8 cellular contexts compared by ENCODE assay signal in genomic region chr6:26457796-26458688, GRCh38. TPM values are rescaled to one million over a fixed set of nuclear protein-coding genes. Genes with fewer than 3 reads are reported as not detected.
A peak's percentile ranks its signal among the peaks of the same experiment; 100 is the strongest.
DNase-seq lines count a peak whose midpoint lies in the region; ATAC-seq and TF ChIP-seq lines count a peak whose summit lies in the region.

TSS of gene BTN2A1 (plus strand) at chr6:26457955. CDS start at chr6:26458637, 682 bp downstream.

- no peaks in the 10 kb centered on the region for H3K9me3 Mint-ChIP-seq in activated naive CD8-positive, alpha-beta T cell treated with anti-CD3 and anti-CD28 coated beads, Interleukin-2, amount 50 U/mL, for 24 hours

- DNase-seq in GM12864 (ENCODE audit: low read depth) (peak; percentile 73), NCI-H1092 treated with DMSO at 0.1 percent for 48 hours (lab: John Stamatoyannopoulos, UW) (peak; percentile 83), SKM-1 treated with dmso at 0.1 percent for 144 hours (lab: John Stamatoyannopoulos, UW; ENCODE audit: unreplicated experiment) (peak; percentile 87), Right ventricle myocardium inferior (ENCODE audit: missing footprints) (peak; percentile 86), osteoblast (ENCODE audit: insufficient read length, low spot score, missing footprints) (peak; percentile 96), tibial nerve (ENCODE audit: low spot score in 2 of 2) (peak; percentile 64 to 86)
- DNase-seq in activated naive CD8-positive, alpha-beta T cell treated with anti-CD3 and anti-CD28 coated beads, Interleukin-2, amount 50 U/mL, for 24 hours, result peak; percentile 63

- H4K20me1 ChIP-seq in osteoblast (ENCODE audit: insufficient read depth, low read length), result peaks cover 17% of the 10 kb centered on the region

- 0% methylated on average over 28 to 31 of the region's 31 CpGs for WGBS in tibial nerve, 2 donors

- H3K79me2 ChIP-seq in osteoblast (ENCODE audit: insufficient read depth, low read length), result peaks cover 50% of the 10 kb centered on the region

- TF ChIP-seq CTCF in GM12864 (IDR thresholded peaks at IDR 0.05; ENCODE audit: low read depth, low read length, missing control alignments) (no peak), osteoblast (IDR thresholded peaks at IDR 0.05; ENCODE audit: extremely low read depth, low read depth, low read length) (no peak), tibial nerve (IDR thresholded peaks at IDR 0.05) (peak in 1 of 5 experiments; percentile 6)

- H3K27ac ChIP-seq in osteoblast (ENCODE audit: low read depth, low read length) (peak within 1 kb of the TSS; percentile 86), tibial nerve (peak within 1 kb of the TSS; percentile 87 to 98 (median 94))

- peaks cover 38% of the 10 kb centered on the region for H3K36me3 Mint-ChIP-seq in activated naive CD8-positive, alpha-beta T cell treated with anti-CD3 and anti-CD28 coated beads, Interleukin-2, amount 50 U/mL, for 24 hours (ENCODE audit: low read depth)

- intact Hi-C loops in Right ventricle myocardium inferior (cut with DNase I), result no loop called here

- no peaks in the 10 kb centered on the region for H3K27me3 ChIP-seq in osteoblast (ENCODE audit: insufficient read depth, low read length)
- H3K27me3 ChIP-seq in tibial nerve, result no peaks in the 10 kb centered on the region

- H3K27me3 Mint-ChIP-seq in activated naive CD8-positive, alpha-beta T cell treated with anti-CD3 and anti-CD28 coated beads, Interleukin-2, amount 50 U/mL, for 24 hours, result no peaks in the 10 kb centered on the region

- peak within 1 kb of the TSS; percentile 82 for H3K4me3 ChIP-seq in GM12864 (ENCODE audit: low read depth, low read length)
- peak within 1 kb of the TSS; percentile 81 for H3K4me3 ChIP-seq in osteoblast (ENCODE audit: insufficient read depth, low read length)
- H3K4me3 ChIP-seq in tibial nerve, result peak within 1 kb of the TSS; percentile 85 to 97 (median 88)

- TF ChIP-seq POLR2A in tibial nerve (IDR thresholded peaks at IDR 0.05), result peak in 1 of 2 donors; percentile 48

- H3K36me3 ChIP-seq in osteoblast (ENCODE audit: insufficient read depth, low read length) (peaks cover 33% of the 10 kb centered on the region), tibial nerve (peaks cover 0 to 25% (median 3%) of the 10 kb centered on the region in 3 donors)

- peak in 1 of 2 donors; percentile 81 for TF ChIP-seq EP300 in tibial nerve (IDR thresholded peaks at IDR 0.05)

- peak within 1 kb of the TSS; percentile 95 for H3K4me3 Mint-ChIP-seq in activated naive CD8-positive, alpha-beta T cell treated with anti-CD3 and anti-CD28 coated beads, Interleukin-2, amount 50 U/mL, for 24 hours

- ATAC-seq in HG02642 (IDR thresholded peaks at IDR 0.05; ENCODE audit: poor library complexity, unreplicated experiment) (peak; percentile 93), Right ventricle myocardium inferior (peak; percentile 99)
- ATAC-seq in activated naive CD8-positive, alpha-beta T cell treated with anti-CD3 and anti-CD28 coated beads, Interleukin-2, amount 50 U/mL, for 24 hours, result peak; percentile 98

- H3K9me3 ChIP-seq in osteoblast (ENCODE audit: low read depth, low read length) (no peaks in the 10 kb centered on the region), tibial nerve (no peaks in the 10 kb centered on the region)

- H2AFZ ChIP-seq in osteoblast (ENCODE audit: low read length), result peak within 1 kb of the TSS; percentile 93

- H3K4me2 ChIP-seq in osteoblast (ENCODE audit: insufficient read depth, low read length), result peak within 1 kb of the TSS; percentile 80

- H3K4me1 ChIP-seq in osteoblast (ENCODE audit: insufficient read depth, low read length), result peaks cover 45% of the 10 kb centered on the region
- peaks cover 0 to 49% (median 28%) of the 10 kb centered on the region in 4 donors for H3K4me1 ChIP-seq in tibial nerve

- peak within 1 kb of the TSS; percentile 94 for H3K27ac Mint-ChIP-seq in activated naive CD8-positive, alpha-beta T cell treated with anti-CD3 and anti-CD28 coated beads, Interleukin-2, amount 50 U/mL, for 24 hours

- peaks cover 49% of the 10 kb centered on the region for H3K4me1 Mint-ChIP-seq in activated naive CD8-positive, alpha-beta T cell treated with anti-CD3 and anti-CD28 coated beads, Interleukin-2, amount 50 U/mL, for 24 hours

RNA-seq across cellular contexts. Expression of gene BTN2A1, which starts in this region (rescaled TPM):
- total RNA-seq in Right ventricle myocardium inferior (14.5 TPM), osteoblast (10.5 and 11.5 TPM in 2 replicates), tibial nerve (10 to 100 TPM; 15.7 to 29.0 (median 17.1) TPM)

Comparison
In these comparisons a context has a peak if more than half of its experiments do, and no peak if none do; other contexts are left out.
1. Peak in every context shown above with its lines: DNase-seq, ATAC-seq, H3K4me3 ChIP-seq and H3K27ac ChIP-seq.